8 cellular contexts compared by ENCODE assay signal in genomic region chr10:102153093-102153620, GRCh38. TPM values are rescaled to one million over a fixed set of nuclear protein-coding genes. Genes with fewer than 3 reads are reported as not detected.
DNase-seq lines count a peak whose midpoint lies in the region; TF ChIP-seq lines count a peak whose summit lies in the region.

No MANE protein-coding gene starts in this region.

- H3K27ac ChIP-seq in WERI-Rb-1 (peak overlapping the region; percentile 76), hepatocyte (peak overlapping the region; percentile 87), skin epidermis (peak overlapping the region in 18 of 21 experiments; percentile 75 to 97 (median 90))

- no peaks in the 10 kb centered on the region for H3K9me2 ChIP-seq in hepatocyte (replicated peaks; ENCODE audit: insufficient read depth)

- H3K27me3 ChIP-seq in H7 (ENCODE audit: control insufficient read depth, insufficient read depth, low read length) (no peaks in the 10 kb centered on the region), WERI-Rb-1 (ENCODE audit: insufficient read depth, low read depth, severe bottlenecking) (no peaks in the 10 kb centered on the region), hepatocyte (no peaks in the 10 kb centered on the region)

- peaks cover 11% of the 10 kb centered on the region for H4K20me1 ChIP-seq in hepatocyte (ENCODE audit: insufficient read depth, poor library complexity, severe bottlenecking)

- no peaks in the 10 kb centered on the region for H3K9me3 ChIP-seq in WERI-Rb-1 (ENCODE audit: severe bottlenecking)
- no peaks in the 10 kb centered on the region for H3K9me3 ChIP-seq in hepatocyte (ENCODE audit: low read depth)

- H2AFZ ChIP-seq in hepatocyte, result peak overlapping the region; percentile 38

- DNase-seq in H7 (peak; percentile 28), WERI-Rb-1 (no peak), hepatocyte (ENCODE audit: low spot score) (no peak), middle frontal gyrus (ENCODE audit: extremely low spot score, low spot score) (no peak), NCI-H2227 (lab: John Stamatoyannopoulos, UW; ENCODE audit: unreplicated experiment) (no peak), amygdala (lab: John Stamatoyannopoulos, UW) (no peak)
- DNase-seq in activated CD8-positive, alpha-beta memory T cell treated with anti-CD3 and anti-CD28 coated beads, Interleukin-2, amount 50 U/mL, for 4 hours, result no peak

- peaks cover 53% of the 10 kb centered on the region for H3K79me2 ChIP-seq in hepatocyte

- H3K36me3 ChIP-seq in H7 (replicated peaks; ENCODE audit: control insufficient read depth, insufficient read depth, low read length), result peaks cover 31% of the 10 kb centered on the region
- H3K36me3 ChIP-seq in WERI-Rb-1, result peaks cover 74% of the 10 kb centered on the region
- peaks cover 4% of the 10 kb centered on the region for H3K36me3 ChIP-seq in hepatocyte (replicated peaks; ENCODE audit: insufficient read depth, low read depth)

- H3K4me2 ChIP-seq in hepatocyte, result peak overlapping the region; percentile 80

- peak overlapping the region; percentile 98 for H3K4me3 ChIP-seq in H7 (ENCODE audit: insufficient read depth, low read depth, low read length)
- H3K4me3 ChIP-seq in WERI-Rb-1 (ENCODE audit: low read depth, low read length), result peak overlapping the region; percentile 99
- peak overlapping the region; percentile 31 for H3K4me3 ChIP-seq in hepatocyte
- H3K4me3 ChIP-seq in skin epidermis, result peak overlapping the region; percentile 64 to 93 (median 82)

- WGBS in hepatocyte (ENCODE audit: low lambda C conversion rate, missing lambda C conversion rate), result 44% methylated on average over 5 of the region's 5 CpGs

- H3K4me1 ChIP-seq in hepatocyte (ENCODE audit: insufficient read depth), result peaks cover 12% of the 10 kb centered on the region

- TF ChIP-seq CTCF in WERI-Rb-1 (IDR thresholded peaks at IDR 0.05; ENCODE audit: low read depth, low read length) (no peak), hepatocyte (IDR thresholded peaks at IDR 0.05; ENCODE audit: poor library complexity) (no peak)

RNA-seq across cellular contexts. Expression of gene NOLC1, which starts 1.0 kb away (rescaled TPM):
- total RNA-seq in H7 (2014; rRNA removed; shearing (Covaris generic)), result 83.6 and 87.1 TPM in 2 replicates
- total RNA-seq in hepatocyte, result 29.8 and 50.4 TPM in 2 replicates
- 46.2 and 49.5 TPM in 2 replicates for polyA plus RNA-seq in hepatocyte

RNA-seq across cellular contexts. Expression of gene PPRC1, which starts 20.3 kb away (rescaled TPM):
- 40.0 and 44.3 TPM in 2 replicates for total RNA-seq in H7 (2014; rRNA removed; shearing (Covaris generic))
- 9.8 and 15.6 TPM in 2 replicates for total RNA-seq in hepatocyte
- polyA plus RNA-seq in hepatocyte, result 23.7 and 25.4 TPM in 2 replicates

RNA-seq across cellular contexts. Expression of gene LDB1, which starts 33.0 kb away (rescaled TPM):
- 85.5 and 87.2 TPM in 2 replicates for total RNA-seq in H7 (2014; rRNA removed; shearing (Covaris generic))
- 46.3 and 47.2 TPM in 2 replicates for total RNA-seq in hepatocyte
- polyA plus RNA-seq in hepatocyte, result 28.2 and 31.2 TPM in 2 replicates

Comparison
In these comparisons a context has a peak if more than half of its experiments do, and no peak if none do; other contexts are left out.
1. H3K4me3 ChIP-seq: peak in every context shown above with its lines; median percentile 99 in WERI-Rb-1; 98 in H7; 82 in skin epidermis; 31 in hepatocyte.